7 cellular contexts compared by ENCODE assay signal in the genomic region with DNA sequence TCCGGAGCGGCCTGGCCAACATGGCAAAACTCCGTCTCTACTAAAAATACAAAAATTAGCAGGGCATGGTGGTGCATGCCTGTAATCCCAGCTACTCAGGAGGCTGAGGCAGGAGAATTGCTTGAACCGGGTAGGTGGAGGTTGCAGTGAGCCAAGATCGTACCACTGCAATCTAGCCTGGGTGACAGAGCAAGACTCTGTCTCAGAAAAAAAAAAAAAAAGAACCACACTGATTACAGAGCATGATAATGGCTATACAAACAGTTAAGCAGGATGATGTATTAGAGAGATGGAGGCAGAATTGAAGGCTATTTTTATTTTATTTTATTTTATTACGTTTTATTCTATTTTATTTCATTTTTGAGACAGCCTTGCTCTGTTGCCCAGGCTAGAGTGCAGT. TPM values are rescaled to one million over a fixed set of nuclear protein-coding genes. Genes with fewer than 3 reads are reported as not detected.
"Had no signal": no experiment of that assay in that cellular context is flagged by ENCODE, and none has a peak within 500 bp of the region (broad histone marks: within the 10 kb centered on the region; RNA-seq: fewer than 3 reads in every experiment).

No MANE protein-coding gene starts in this region.

RNA-seq across cellular contexts. Expression of a gene that starts 9.8 kb away (rescaled TPM):
- total RNA-seq: PC-3, Peyer's patch, Right ventricle myocardium inferior, Right ventricle myocardium superior, RPMI7951, SK-MEL-5 had no signal

RNA-seq across cellular contexts. Expression of a gene that starts 10.8 kb away (rescaled TPM):
- total RNA-seq: PC-3, Peyer's patch, Right ventricle myocardium inferior, Right ventricle myocardium superior had no signal

RNA-seq across cellular contexts. Expression of a gene that starts 15.2 kb away (rescaled TPM):
- total RNA-seq: PC-9 had no signal

RNA-seq across cellular contexts. Expression of a gene that starts 35.3 kb away (rescaled TPM):
- total RNA-seq: PC-3, PC-9, RPMI7951, SK-MEL-5 had no signal
